ENCODE assay signal across 16 cellular contexts in genomic region chr4:93767917-93768316, GRCh38.
DNase-seq lines count a peak whose midpoint lies in the region; ATAC-seq and TF ChIP-seq lines count a peak whose summit lies in the region.
"Had no signal": no experiment of that assay in that cellular context is flagged by ENCODE, and none has a peak within 500 bp of the region (broad histone marks: within the 10 kb centered on the region; RNA-seq: fewer than 3 reads in every experiment).

No MANE protein-coding gene starts in this region.

- no peak overlapping the region for H2AK5ac ChIP-seq in H9 (ENCODE audit: insufficient read length, low read length)

- intact Hi-C loops in naive thymus-derived CD4-positive, alpha-beta T cell (cut with micrococcal nuclease): no loop called here
- intact Hi-C loops in mammary epithelial cell (cut with micrococcal nuclease) (loop anchor here (10.0 kb wide), 1 partner anchor 613 kb away; no protein-coding TSS in a partner anchor), esophagus muscularis mucosa (cut with DNase I) (no loop called here)

- H3K79me2 ChIP-seq in H9 (ENCODE audit: insufficient read depth, low read length): 0 out of 2 replicates have a peak, but pooled peaks cover 2% of the 10 kb centered on the region
- no peaks in the 10 kb centered on the region for H3K79me2 ChIP-seq in mammary epithelial cell (ENCODE audit: insufficient read depth, low read length)

- no peak overlapping the region for H3K9ac ChIP-seq in H9 (ENCODE audit: extremely low read depth, insufficient read length, low read length)
- no peak overlapping the region for H3K9ac ChIP-seq in mammary epithelial cell (ENCODE audit: insufficient read depth, low read length)

- no peak overlapping the region for H2BK12ac ChIP-seq in H9 (ENCODE audit: insufficient read length, low read depth, low read length)

- H4K5ac ChIP-seq in H9 (ENCODE audit: insufficient read length, low read depth, low read length): no peak overlapping the region

- H2AFZ ChIP-seq in H9 (ENCODE audit: low read length) (no peak overlapping the region), mammary epithelial cell (ENCODE audit: low read depth, low read length) (no peak overlapping the region)
- H2AFZ ChIP-seq: GM23338 had no signal

- no CpG with 5 or more reads among the region's 5 CpGs for WGBS in H9 (ENCODE audit: extremely low coverage, insufficient read length, low lambda C conversion rate)
- WGBS in mammary epithelial cell (ENCODE audit: low coverage, missing lambda C conversion rate): 52% methylated on average over 5 of the region's 5 CpGs
- WGBS in esophagus muscularis mucosa: 86% methylated on average over 5 of the region's 5 CpGs

- no TSS peak for BruUV-seq in mammary epithelial cell (replicated peaks; lab: Mats Ljungman, UMichigan)

- H3K4me3 Mint-ChIP-seq in H9 (no peak overlapping the region), T-helper 17 cell (no peak overlapping the region)
- no peak overlapping the region for H3K4me3 Mint-ChIP-seq in naive thymus-derived CD4-positive, alpha-beta T cell
- H3K4me3 Mint-ChIP-seq in stimulated activated memory B cell treated with anti-CD40 and anti-IgM and Interleukin-4, amounts not matched to agents 10 μg/mL and 1 μg/mL and 100 μg/mL, for 72 hours: no peak overlapping the region
- H3K4me3 Mint-ChIP-seq: CD4-positive, alpha-beta memory T cell; GM23338; HFFc6 had no signal

- H3K56ac ChIP-seq in H9 (ENCODE audit: insufficient read length, low read depth, low read length): no peak overlapping the region

- no peak overlapping the region for H4K91ac ChIP-seq in H9 (ENCODE audit: insufficient read length, low read depth, low read length)

- H3K9me3 ChIP-seq in H9 (ENCODE audit: control insufficient read depth, low read depth, low read length) (no peaks in the 10 kb centered on the region), T-helper 17 cell (ENCODE audit: control insufficient read depth, low read length, poor library complexity, severe bottlenecking) (no peaks in the 10 kb centered on the region), mammary epithelial cell (replicated peaks; ENCODE audit: insufficient read depth, low read length) (no peaks in the 10 kb centered on the region), esophagus muscularis mucosa (no peaks in the 10 kb centered on the region)
- no peaks in the 10 kb centered on the region for H3K9me3 ChIP-seq in naive thymus-derived CD4-positive, alpha-beta T cell (ENCODE audit: control insufficient read depth in 2 of 3, low read length in 3 of 3)
- H3K9me3 ChIP-seq: HAP-1 had no signal

- H2BK120ac ChIP-seq in H9 (ENCODE audit: low read depth, low read length, poor library complexity, severe bottlenecking): no peak overlapping the region

- H3K9me3 Mint-ChIP-seq in H9: no peaks in the 10 kb centered on the region
- H3K9me3 Mint-ChIP-seq in naive thymus-derived CD4-positive, alpha-beta T cell: no peaks in the 10 kb centered on the region
- no peaks in the 10 kb centered on the region for H3K9me3 Mint-ChIP-seq in stimulated activated memory B cell treated with anti-CD40 and anti-IgM and Interleukin-4, amounts not matched to agents 10 μg/mL and 1 μg/mL and 100 μg/mL, for 72 hours
- H3K9me3 Mint-ChIP-seq: CD4-positive, alpha-beta memory T cell; GM23338; HFFc6 had no signal

- no peak overlapping the region for H2BK15ac ChIP-seq in H9 (ENCODE audit: low read depth, low read length)

- no peak overlapping the region for H3T11ph ChIP-seq in H9 (ENCODE audit: low read length)

- no peaks in the 10 kb centered on the region for H3K79me1 ChIP-seq in H9 (ENCODE audit: insufficient read depth, low read depth, low read length, poor library complexity, severe bottlenecking)

- H3K4me1 ChIP-seq in H9 (ENCODE audit: insufficient read depth, low read length) (no peaks in the 10 kb centered on the region), mammary epithelial cell (ENCODE audit: insufficient read depth, low read length) (no peaks in the 10 kb centered on the region), esophagus muscularis mucosa (no peaks in the 10 kb centered on the region)
- no peaks in the 10 kb centered on the region for H3K4me1 ChIP-seq in naive thymus-derived CD4-positive, alpha-beta T cell (ENCODE audit: control insufficient read depth in 2 of 2, insufficient read depth in 2 of 2, low read length in 2 of 2)

- H3K36me3 Mint-ChIP-seq in H9 (ENCODE audit: insufficient read depth in 1 of 3, low read depth in 3 of 3): no peaks in the 10 kb centered on the region; a peak in 1 of 7 replicates
- no peaks in the 10 kb centered on the region for H3K36me3 Mint-ChIP-seq in T-helper 17 cell (ENCODE audit: low read depth)
- no peaks in the 10 kb centered on the region for H3K36me3 Mint-ChIP-seq in naive thymus-derived CD4-positive, alpha-beta T cell
- no peaks in the 10 kb centered on the region for H3K36me3 Mint-ChIP-seq in stimulated activated memory B cell treated with anti-CD40 and anti-IgM and Interleukin-4, amounts not matched to agents 10 μg/mL and 1 μg/mL and 100 μg/mL, for 72 hours
- H3K36me3 Mint-ChIP-seq: CD4-positive, alpha-beta memory T cell had no signal

- H3K4me1 Mint-ChIP-seq in H9 (peaks cover 7 to 11% of the 10 kb centered on the region in 2 experiments), T-helper 17 cell (peaks cover 4% of the 10 kb centered on the region)
- no peaks in the 10 kb centered on the region for H3K4me1 Mint-ChIP-seq in naive thymus-derived CD4-positive, alpha-beta T cell
- H3K4me1 Mint-ChIP-seq in stimulated activated memory B cell treated with anti-CD40 and anti-IgM and Interleukin-4, amounts not matched to agents 10 μg/mL and 1 μg/mL and 100 μg/mL, for 72 hours: no peaks in the 10 kb centered on the region
- H3K4me1 Mint-ChIP-seq: CD4-positive, alpha-beta memory T cell had no signal

- H3K23me2 ChIP-seq in H9 (ENCODE audit: insufficient read length, low read depth, low read length, poor library complexity, severe bottlenecking): no peaks in the 10 kb centered on the region

- no peak for TF ChIP-seq EP300 in esophagus muscularis mucosa (IDR thresholded peaks at IDR 0.05)

- H4K20me1 ChIP-seq in H9 (ENCODE audit: control insufficient read depth, insufficient read depth, insufficient read length) (no peaks in the 10 kb centered on the region), mammary epithelial cell (ENCODE audit: insufficient read depth, low read length) (no peaks in the 10 kb centered on the region)

- H3K27me3 ChIP-seq in H9 (ENCODE audit: insufficient read depth, low read length): no peaks in the 10 kb centered on the region
- no peaks in the 10 kb centered on the region for H3K27me3 ChIP-seq in naive thymus-derived CD4-positive, alpha-beta T cell (ENCODE audit: control insufficient read depth in 2 of 2, insufficient read depth in 2 of 2, low read length in 2 of 2)
- H3K27me3 ChIP-seq in mammary epithelial cell (ENCODE audit: insufficient read depth, low read length): peaks cover 2% of the 10 kb centered on the region
- no peaks in the 10 kb centered on the region for H3K27me3 ChIP-seq in esophagus muscularis mucosa

- peak overlapping the region in 1 of 3 experiments; percentile 11; a peak in 1 of 7 replicates for H3K27ac Mint-ChIP-seq in H9
- no peak overlapping the region for H3K27ac Mint-ChIP-seq in T-helper 17 cell
- H3K27ac Mint-ChIP-seq in naive thymus-derived CD4-positive, alpha-beta T cell: no peak overlapping the region
- H3K27ac Mint-ChIP-seq in stimulated activated memory B cell treated with anti-CD40 and anti-IgM and Interleukin-4, amounts not matched to agents 10 μg/mL and 1 μg/mL and 100 μg/mL, for 72 hours: no peak overlapping the region
- H3K27ac Mint-ChIP-seq: CD4-positive, alpha-beta memory T cell; GM23338; HFFc6 had no signal

- DNase-seq in H9 (no peak), T-helper 17 cell (no peak), mammary epithelial cell (no peak), esophagus muscularis mucosa (ENCODE audit: extremely low spot score) (no peak)
- no peak for DNase-seq in naive thymus-derived CD4-positive, alpha-beta T cell
- DNase-seq: C1 segment of cervical spinal cord; Calu3; CD4-positive, alpha-beta memory T cell; COR-L47; DMS153; DND-41; HFFc6 had no signal

- H3K4me3 ChIP-seq in naive thymus-derived CD4-positive, alpha-beta T cell (ENCODE audit: low read length): no peak overlapping the region
- H3K4me3 ChIP-seq in mammary epithelial cell (replicated peaks in 1 of 3; ENCODE audit: insufficient read depth in 1 of 3, low read depth in 2 of 3, low read length in 3 of 3) (no peak overlapping the region), esophagus muscularis mucosa (no peak overlapping the region)
- H3K4me3 ChIP-seq: GM23338, HAP-1 had no signal

- no peak overlapping the region for H3K4ac ChIP-seq in H9 (ENCODE audit: low read depth, low read length)

- POLR2A ChIA-PET in naive thymus-derived CD4-positive, alpha-beta T cell (lab: Charles Lee): no interaction called here

- no peak for TF ChIP-seq POLR2A in esophagus muscularis mucosa (IDR thresholded peaks at IDR 0.05; ENCODE audit: low read depth)

- H3K27ac ChIP-seq in H9 (ENCODE audit: insufficient read length, low read depth, low read length) (no peak overlapping the region), mammary epithelial cell (ENCODE audit: insufficient read depth, low read depth, low read length) (no peak overlapping the region), esophagus muscularis mucosa (replicated peaks in 1 of 4) (no peak overlapping the region)
- H3K27ac ChIP-seq in naive thymus-derived CD4-positive, alpha-beta T cell (ENCODE audit: low read depth, low read length): no peak overlapping the region

- in situ Hi-C loops in mammary epithelial cell (cut with MboI; ENCODE audit: low sequenced_read_pairs in 2 of 2): no loop called here

- H2BK20ac ChIP-seq in H9 (ENCODE audit: low read depth, low read length, poor library complexity, severe bottlenecking): no peak overlapping the region

- H3K14ac ChIP-seq in H9 (ENCODE audit: insufficient read depth, low read length): peak overlapping the region; percentile 20; the same call in 1 of the 2 replicates

- H3K36me3 ChIP-seq in naive thymus-derived CD4-positive, alpha-beta T cell (ENCODE audit: control insufficient read depth in 2 of 3, insufficient read depth in 3 of 3, low read length in 3 of 3): no peaks in the 10 kb centered on the region
- H3K36me3 ChIP-seq in mammary epithelial cell (ENCODE audit: insufficient read depth, low read length) (no peaks in the 10 kb centered on the region), esophagus muscularis mucosa (no peaks in the 10 kb centered on the region)
- H3K36me3 ChIP-seq: HAP-1 had no signal

- no peak overlapping the region for H4K8ac ChIP-seq in H9 (replicated peaks; ENCODE audit: insufficient read length, low read depth, low read length)

- H2BK5ac ChIP-seq in H9 (ENCODE audit: insufficient read length, low read length): no peak overlapping the region

- H3K23ac ChIP-seq in H9 (ENCODE audit: insufficient read length, low read depth, low read length): no peak overlapping the region

- H3K27me3 Mint-ChIP-seq in H9 (ENCODE audit: low read depth) (no peaks in the 10 kb centered on the region; the same call in 1 of the 2 replicates), T-helper 17 cell (no peaks in the 10 kb centered on the region)
- peaks cover 0 to 8% (median 0%) of the 10 kb centered on the region in 5 donors for H3K27me3 Mint-ChIP-seq in naive thymus-derived CD4-positive, alpha-beta T cell
- no peaks in the 10 kb centered on the region for H3K27me3 Mint-ChIP-seq in stimulated activated memory B cell treated with anti-CD40 and anti-IgM and Interleukin-4, amounts not matched to agents 10 μg/mL and 1 μg/mL and 100 μg/mL, for 72 hours
- H3K27me3 Mint-ChIP-seq: CD4-positive, alpha-beta memory T cell had no signal

- ATAC-seq in T-helper 17 cell: peak; percentile 12
- ATAC-seq in naive thymus-derived CD4-positive, alpha-beta T cell: peak; percentile 27
- ATAC-seq in stimulated activated memory B cell treated with anti-CD40 and anti-IgM and Interleukin-4, amounts not matched to agents 10 μg/mL and 1 μg/mL and 100 μg/mL, for 72 hours: peak; percentile 47
- ATAC-seq in GM19023 (IDR thresholded peaks at IDR 0.05; ENCODE audit: unreplicated experiment): no peak
- ATAC-seq: GM23338 had no signal

- no peak for TF ChIP-seq CTCF in H9 (conservative IDR thresholded peaks at IDR 0.05)
- no peak for TF ChIP-seq CTCF in mammary epithelial cell (conservative IDR thresholded peaks at IDR 0.05 in 1 of 2, IDR thresholded peaks at IDR 0.05 in 1 of 2; ENCODE audit: extremely low read depth in 1 of 2, insufficient read depth in 1 of 2, low read depth in 1 of 2, low read length in 2 of 2)
- TF ChIP-seq CTCF in esophagus muscularis mucosa (IDR thresholded peaks at IDR 0.05): no peak

- H3K18ac ChIP-seq in H9 (ENCODE audit: insufficient read length, low read depth, low read length): no peak overlapping the region

- dilution Hi-C loops in mammary epithelial cell (cut with HindIII; ENCODE audit: low sequenced_read_pairs): no loop called here

- CTCF ChIA-PET in naive thymus-derived CD4-positive, alpha-beta T cell (lab: Charles Lee): no interaction called here
- CTCF ChIA-PET in mammary epithelial cell (lab: Charles Lee; ENCODE audit: low non-redundant PET): no interaction called here

- H3K4me2 ChIP-seq in H9 (ENCODE audit: insufficient read depth, insufficient read length, low read length) (no peak overlapping the region), mammary epithelial cell (ENCODE audit: insufficient read depth, low read depth, low read length) (no peak overlapping the region)
- H3K4me2 ChIP-seq: GM23338 had no signal
